21 cellular contexts compared by ENCODE assay signal in the genomic region with DNA sequence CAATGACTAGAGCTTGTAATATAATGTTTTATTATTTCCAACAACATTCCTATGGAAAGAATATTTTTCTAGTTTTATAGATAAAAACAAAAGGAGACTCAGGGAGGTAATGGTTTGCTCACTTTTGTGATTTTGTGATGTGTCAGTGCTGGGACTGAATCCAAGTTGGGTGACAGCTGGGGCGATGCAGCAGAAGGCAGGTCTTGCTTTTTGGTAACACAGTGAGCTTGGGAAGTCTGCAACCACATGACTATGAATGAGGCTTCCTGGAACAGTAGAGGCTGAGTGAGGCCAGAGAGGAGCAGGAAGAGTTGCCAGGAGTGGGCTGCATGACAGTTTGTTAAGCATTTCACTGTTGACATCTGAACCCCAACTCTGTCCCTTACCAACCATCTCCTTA. TPM values are rescaled to one million over a fixed set of nuclear protein-coding genes. Genes with fewer than 3 reads are reported as not detected.
DNase-seq lines count a peak whose midpoint lies in the region; ATAC-seq lines count a peak whose summit lies in the region.
"Had no signal": no experiment of that assay in that cellular context is flagged by ENCODE, and none has a peak within 500 bp of the region (broad histone marks: within the 10 kb centered on the region; RNA-seq: fewer than 3 reads in every experiment).

No MANE protein-coding gene starts in this region.

- in situ Hi-C loops in G401 (cut with HindIII; ENCODE audit: low sequenced_read_pairs) (loop anchor here (10.0 kb wide), 1 partner anchor 101 kb away; no protein-coding TSS in a partner anchor), SK-MEL-5 (cut with HindIII; ENCODE audit: low pct_unique_long_range_greater_than_20kb, low sequenced_read_pairs) (no loop called here)

- no peak for ATAC-seq in HG03095 (IDR thresholded peaks at IDR 0.05; ENCODE audit: unreplicated experiment)
- ATAC-seq: naive thymus-derived CD8-positive, alpha-beta T cell; stimulated activated memory B cell treated with anti-CD40 and anti-IgM and Interleukin-4, amounts not matched to agents 10 μg/mL and 1 μg/mL and 100 μg/mL, for 72 hours had no signal

- DNase-seq in G401 (ENCODE audit: low spot score) = peak; percentile 46
- peak; percentile 68 for DNase-seq in M059J (ENCODE audit: low read depth)
- peak; percentile 45 for DNase-seq in SK-MEL-5 (ENCODE audit: low read depth, low spot score)
- peak; percentile 16 for DNase-seq in mesenteric fat pad (ENCODE audit: low spot score)
- no peak for DNase-seq in activated gamma-delta T cell treated with Interleukin-2 at 50 U/mL for 16 hours
- DNase-seq in NCI-H2227 treated with DMSO at 0.1 percent for 48 hours (lab: John Stamatoyannopoulos, UW) = no peak
- no peak for DNase-seq in SHP77 (lab: John Stamatoyannopoulos, UW)
- DNase-seq: activated naive CD8-positive, alpha-beta T cell treated with anti-CD3 and anti-CD28 coated beads, Interleukin-2, amount 10 ng/mL, durations not matched to agents 7 days and 5 days; activated T-cell treated with anti-CD3 and anti-CD28 coated beads, Interleukin-2, amount 50 U/mL, for 1 hour; KG1; lower lobe of right lung; stimulated activated CD4-positive, alpha-beta T cell treated with anti-CD3 and anti-CD28 coated beads, Interleukin-12 subunit alpha, Interleukin-12 subunit beta, amount 100 ng/mL, for 4 hours had no signal

RNA-seq across cellular contexts. Expression of a gene that starts 4.9 kb away (rescaled TPM):
- total RNA-seq in G401 (2014; rRNA removed; shearing (Covaris generic)) = 93.8 and 96.2 TPM in 2 replicates
- 106 and 128 TPM in 2 replicates for total RNA-seq in M059J (2014; rRNA removed; shearing (Covaris generic))
- total RNA-seq in SK-MEL-5 (2014; rRNA removed; shearing (Covaris generic)) = 159 and 163 TPM in 2 replicates
- polyA plus RNA-seq in SK-MEL-5 (2015; cell fraction: cytosol; rRNA removed) = 188 and 223 TPM in 2 replicates
- polyA plus RNA-seq in SK-MEL-5 (2015; cell fraction: nucleus; rRNA removed) = 215 and 221 TPM in 2 replicates
- total RNA-seq in mesenteric fat pad = 77.4 TPM

RNA-seq across cellular contexts. Expression of a gene that starts 6.7 kb away (rescaled TPM):
- not detected in 2 replicates for total RNA-seq in G401 (2014; rRNA removed; shearing (Covaris generic))
- total RNA-seq in M059J (2014; rRNA removed; shearing (Covaris generic)) = not detected in 2 replicates
- total RNA-seq in SK-MEL-5 (2014; rRNA removed; shearing (Covaris generic)) = not detected in 2 replicates
- not detected in 2 replicates for polyA plus RNA-seq in SK-MEL-5 (2015; cell fraction: cytosol; rRNA removed)
- polyA plus RNA-seq in SK-MEL-5 (2015; cell fraction: nucleus; rRNA removed) = not detected in 2 replicates
- total RNA-seq in mesenteric fat pad = 0.48 TPM
- total RNA-seq: activated CD4-positive, alpha-beta T cell treated with anti-CD3 and anti-CD28 coated beads, Interleukin-2, amount 10 ng/mL, durations not matched to agents 7 days and 5 days; Calu3 had no signal

RNA-seq across cellular contexts. Expression of a gene that starts 54.8 kb away (rescaled TPM):
- total RNA-seq in G401 (2014; rRNA removed; shearing (Covaris generic)) = 1.4 TPM in 1 of 2 replicates, not detected in the other
- total RNA-seq in M059J (2014; rRNA removed; shearing (Covaris generic)) = not detected in 2 replicates
- not detected in 2 replicates for total RNA-seq in SK-MEL-5 (2014; rRNA removed; shearing (Covaris generic))
- polyA plus RNA-seq in SK-MEL-5 (2015; cell fraction: cytosol; rRNA removed) = not detected in 2 replicates
- not detected in 2 replicates for polyA plus RNA-seq in SK-MEL-5 (2015; cell fraction: nucleus; rRNA removed)
- total RNA-seq in mesenteric fat pad = not detected
- total RNA-seq: activated CD4-positive, alpha-beta T cell treated with anti-CD3 and anti-CD28 coated beads, Interleukin-2, amount 10 ng/mL, durations not matched to agents 7 days and 5 days; activated naive CD8-positive, alpha-beta T cell treated with anti-CD3 and anti-CD28 coated beads, Interleukin-2, amount 10 ng/mL, durations not matched to agents 7 days and 5 days; Calu3; dermis microvascular lymphatic vessel endothelial cell; epithelial cell of proximal tubule; naive thymus-derived CD8-positive, alpha-beta T cell; pulmonary artery endothelial cell; tibial nerve had no signal
- polyA plus RNA-seq: naive thymus-derived CD8-positive, alpha-beta T cell had no signal

Comparison
In these comparisons a context has a peak if more than half of its experiments do, and no peak if none do; other contexts are left out.
1. DNase-seq: peak in G401 (single experiment), M059J (single experiment), SK-MEL-5 (single experiment) and mesenteric fat pad (single experiment); none in activated gamma-delta T cell treated with Interleukin-2 at 50 U/mL for 16 hours (single experiment), NCI-H2227 treated with DMSO at 0.1 percent for 48 hours (single experiment) and SHP77 (0 of 2).